ENCODE assay signal across 1 cellular context in genomic region chr19:55289117-55289796, GRCh38.
TF ChIP-seq lines count a peak whose summit lies in the region.

No MANE protein-coding gene starts in this region.

TF ChIP-seq in H1, 55 proteins besides CTCF, POLR2A, EP300 and RAD21:
- TF ChIP-seq SIX5 (IDR thresholded peaks at IDR 0.05; ENCODE audit: low read depth, low read length) (peak; percentile 53), SRF (IDR thresholded peaks at IDR 0.05; ENCODE audit: low read depth, low read length) (no peak)
